In the genomic region with DNA sequence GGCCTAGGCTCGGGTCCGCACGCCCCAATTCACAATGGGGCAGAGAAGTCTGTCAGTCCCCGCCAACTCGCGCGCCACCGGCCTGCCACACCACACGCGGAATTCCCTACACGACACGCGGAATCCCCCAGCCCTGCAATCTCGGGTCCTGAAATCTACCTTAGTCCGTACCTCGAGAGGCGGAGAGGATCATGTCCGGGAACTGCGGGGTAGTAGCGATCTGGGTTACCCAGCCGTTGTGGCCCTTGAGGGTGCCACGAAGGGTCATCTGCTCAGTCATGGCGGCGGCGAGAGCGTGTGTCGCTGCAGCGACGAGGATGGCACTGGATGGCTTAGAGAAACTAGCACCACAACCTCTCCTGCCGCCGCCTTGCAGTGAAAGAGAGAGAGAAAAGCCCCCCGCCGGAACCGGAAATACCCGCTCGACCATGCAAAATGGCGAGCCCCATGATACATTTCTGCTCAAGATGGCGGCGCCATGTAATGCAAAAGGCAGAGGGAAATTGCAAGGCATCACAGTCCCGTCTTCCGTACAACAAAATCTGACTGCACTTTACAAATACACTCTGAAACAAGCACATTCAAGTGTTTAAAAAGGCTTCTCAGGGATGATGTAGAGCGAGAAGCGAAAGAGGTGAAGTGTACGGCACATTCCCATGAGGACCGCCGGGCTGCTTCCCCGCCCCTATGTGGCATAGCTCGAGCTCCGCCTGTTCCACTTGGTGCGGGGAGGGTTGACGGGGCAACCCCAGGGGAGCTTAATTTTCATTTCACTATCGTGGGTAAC, we compare ENCODE assay signal across 8 cellular contexts. TPM values are rescaled to one million over a fixed set of nuclear protein-coding genes. Genes with fewer than 3 reads are reported as not detected.
DNase-seq lines count a peak whose midpoint lies in the region; ATAC-seq and TF ChIP-seq lines count a peak whose summit lies in the region.

Gene RACK1, minus strand, starts transcription at position 386 of the 787 bp plus-strand sequence. Its CDS starts 106 bp downstream, at position 280.

- POLR2A ChIA-PET in WTC11 (lab: Charles Lee) = interaction anchor here (0.6 to 3.3 kb wide), 3 partner anchors 18 to 36 kb away, joined by 3 to 24 read pairs (median 4); partner anchors contain the start of gene TRIM52

- peak; percentile 68 for TF ChIP-seq POLR2A in right lobe of liver (IDR thresholded peaks at IDR 0.05)

- TF ChIP-seq CTCF in 22Rv1 (IDR thresholded peaks at IDR 0.05) (no peak), WTC11 (IDR thresholded peaks at IDR 0.05) (no peak), colonic mucosa (IDR thresholded peaks at IDR 0.05) (no peak), right lobe of liver (IDR thresholded peaks at IDR 0.05) (no peak)

- no peaks in the 10 kb centered on the region for H3K9me3 ChIP-seq in colonic mucosa
- H3K9me3 ChIP-seq in right lobe of liver = no peaks in the 10 kb centered on the region

- WGBS in right lobe of liver (ENCODE audit: insufficient coverage, low coverage, low lambda C conversion rate, missing lambda C conversion rate) = 0% methylated on average over 40 of the region's 52 CpGs

- CTCF ChIA-PET in WTC11 (lab: Charles Lee) = interaction anchor here (1.1 kb wide), 1 partner anchor 59 kb away, joined by 5 read pairs; no protein-coding TSS in a partner anchor

- H3K4me1 ChIP-seq in colonic mucosa (peaks cover 9% of the 10 kb centered on the region), right lobe of liver (peaks cover 0 to 39% (median 13%) of the 10 kb centered on the region in 4 donors)

- H3K27ac ChIP-seq in 22Rv1 (peak within 1 kb of the TSS; percentile 97), colonic mucosa (peak within 1 kb of the TSS; percentile 93), right lobe of liver (peak within 1 kb of the TSS; percentile 73 to 93 (median 87))

- peaks cover 17% of the 10 kb centered on the region for H3K36me3 ChIP-seq in colonic mucosa
- peaks cover 12 to 35% (median 26%) of the 10 kb centered on the region in 4 donors for H3K36me3 ChIP-seq in right lobe of liver

- peak within 1 kb of the TSS; percentile 63 for H3K4me3 ChIP-seq in colonic mucosa
- H3K4me3 ChIP-seq in right lobe of liver = peak within 1 kb of the TSS; percentile 82 to 94 (median 91)

- H3K27me3 Mint-ChIP-seq in WTC11 (ENCODE audit: low read depth) = no peaks in the 10 kb centered on the region; the same call in 1 of the 2 replicates

- H3K27ac Mint-ChIP-seq in WTC11 = peak within 1 kb of the TSS; percentile 100

- peak within 1 kb of the TSS; percentile 95 to 100 for H3K9ac ChIP-seq in colonic mucosa (ENCODE audit: low read depth in 2 of 2, low read length in 2 of 2)

- H3K27me3 ChIP-seq in colonic mucosa (no peaks in the 10 kb centered on the region), right lobe of liver (no peaks in the 10 kb centered on the region)

- DNase-seq in WTC11 (ENCODE audit: low spot score) (peak; percentile 86), colonic mucosa (peak; percentile 90), right lobe of liver (peak; percentile 86 to 90 (median 88)), NCI-H1105 treated with DMSO at 0.1 percent for 48 hours (lab: John Stamatoyannopoulos, UW) (no peak)
- peak; percentile 81 to 84 for DNase-seq in stimulated activated CD4-positive, alpha-beta T cell treated with anti-CD3 and anti-CD28 coated beads, Interleukin-4, amount 100 ng/mL, for 48 hours (ENCODE audit: low read depth in 2 of 2)

- H3K4me3 Mint-ChIP-seq in WTC11 = peak within 1 kb of the TSS; percentile 99

- H3K36me3 Mint-ChIP-seq in WTC11 = peaks cover 54% of the 10 kb centered on the region

- H3K9me3 Mint-ChIP-seq in WTC11 = no peaks in the 10 kb centered on the region

- intact Hi-C loops in colonic mucosa (cut with DNase I) = no loop called here
- intact Hi-C loops in right lobe of liver (cut with DNase I) = no loop called here

- peaks cover 46% of the 10 kb centered on the region for H3K4me1 Mint-ChIP-seq in WTC11

- ATAC-seq in GM19035 (IDR thresholded peaks at IDR 0.05; ENCODE audit: unreplicated experiment) = peak; percentile 61
- peak; percentile 64 for ATAC-seq in HG03354 (IDR thresholded peaks at IDR 0.05; ENCODE audit: poor library complexity, severe bottlenecking, unreplicated experiment)
- peak; percentile 41 for ATAC-seq in WTC11
- ATAC-seq in right lobe of liver = peak; percentile 66 to 83 (median 75)

TF ChIP-seq in WTC11, 78 proteins besides CTCF, POLR2A, EP300 and RAD21 (continues in another document):
- TF ChIP-seq ZNF121 (CRISPR knock-in tag; IDR thresholded peaks at IDR 0.05) (no peak), CDX4 (CRISPR knock-in tag; IDR thresholded peaks at IDR 0.05; ENCODE audit: borderline replicate concordance) (no peak), CREM (CRISPR knock-in tag; IDR thresholded peaks at IDR 0.05) (peak; percentile 77), ZNF232 (CRISPR knock-in tag; IDR thresholded peaks at IDR 0.05) (no peak), SP1 (CRISPR knock-in tag; conservative IDR thresholded peaks at IDR 0.05) (peak; percentile 70), TEAD1 (CRISPR knock-in tag; IDR thresholded peaks at IDR 0.05) (peak; percentile 78; the same call in 1 of the 2 replicates), ZNF263 (CRISPR knock-in tag; IDR thresholded peaks at IDR 0.05; ENCODE audit: low read depth) (no peak), TCF7 (CRISPR knock-in tag; IDR thresholded peaks at IDR 0.05; ENCODE audit: low read depth) (no peak), JUN (CRISPR knock-in tag; IDR thresholded peaks at IDR 0.05) (peak; percentile 60; the same call in 1 of the 2 replicates), ZNF396 (CRISPR knock-in tag; IDR thresholded peaks at IDR 0.05; ENCODE audit: borderline replicate concordance) (no peak), NFE2L1 (CRISPR knock-in tag; IDR thresholded peaks at IDR 0.05) (0 out of 2 replicates have a peak, but pooled peaks have one; percentile 10)
- TF ChIP-seq, protein P1, sequence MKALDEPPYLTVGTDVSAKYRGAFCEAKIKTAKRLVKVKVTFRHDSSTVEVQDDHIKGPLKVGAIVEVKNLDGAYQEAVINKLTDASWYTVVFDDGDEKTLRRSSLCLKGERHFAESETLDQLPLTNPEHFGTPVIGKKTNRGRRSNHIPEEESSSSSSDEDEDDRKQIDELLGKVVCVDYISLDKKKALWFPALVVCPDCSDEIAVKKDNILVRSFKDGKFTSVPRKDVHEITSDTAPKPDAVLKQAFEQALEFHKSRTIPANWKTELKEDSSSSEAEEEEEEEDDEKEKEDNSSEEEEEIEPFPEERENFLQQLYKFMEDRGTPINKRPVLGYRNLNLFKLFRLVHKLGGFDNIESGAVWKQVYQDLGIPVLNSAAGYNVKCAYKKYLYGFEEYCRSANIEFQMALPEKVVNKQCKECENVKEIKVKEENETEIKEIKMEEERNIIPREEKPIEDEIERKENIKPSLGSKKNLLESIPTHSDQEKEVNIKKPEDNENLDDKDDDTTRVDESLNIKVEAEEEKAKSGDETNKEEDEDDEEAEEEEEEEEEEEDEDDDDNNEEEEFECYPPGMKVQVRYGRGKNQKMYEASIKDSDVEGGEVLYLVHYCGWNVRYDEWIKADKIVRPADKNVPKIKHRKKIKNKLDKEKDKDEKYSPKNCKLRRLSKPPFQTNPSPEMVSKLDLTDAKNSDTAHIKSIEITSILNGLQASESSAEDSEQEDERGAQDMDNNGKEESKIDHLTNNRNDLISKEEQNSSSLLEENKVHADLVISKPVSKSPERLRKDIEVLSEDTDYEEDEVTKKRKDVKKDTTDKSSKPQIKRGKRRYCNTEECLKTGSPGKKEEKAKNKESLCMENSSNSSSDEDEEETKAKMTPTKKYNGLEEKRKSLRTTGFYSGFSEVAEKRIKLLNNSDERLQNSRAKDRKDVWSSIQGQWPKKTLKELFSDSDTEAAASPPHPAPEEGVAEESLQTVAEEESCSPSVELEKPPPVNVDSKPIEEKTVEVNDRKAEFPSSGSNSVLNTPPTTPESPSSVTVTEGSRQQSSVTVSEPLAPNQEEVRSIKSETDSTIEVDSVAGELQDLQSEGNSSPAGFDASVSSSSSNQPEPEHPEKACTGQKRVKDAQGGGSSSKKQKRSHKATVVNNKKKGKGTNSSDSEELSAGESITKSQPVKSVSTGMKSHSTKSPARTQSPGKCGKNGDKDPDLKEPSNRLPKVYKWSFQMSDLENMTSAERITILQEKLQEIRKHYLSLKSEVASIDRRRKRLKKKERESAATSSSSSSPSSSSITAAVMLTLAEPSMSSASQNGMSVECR (CRISPR knock-in tag; IDR thresholded peaks at IDR 0.05; ENCODE audit: borderline replicate concordance) = peak; percentile 61; the same call in 1 of the 2 replicates
- TF ChIP-seq, protein P2, sequence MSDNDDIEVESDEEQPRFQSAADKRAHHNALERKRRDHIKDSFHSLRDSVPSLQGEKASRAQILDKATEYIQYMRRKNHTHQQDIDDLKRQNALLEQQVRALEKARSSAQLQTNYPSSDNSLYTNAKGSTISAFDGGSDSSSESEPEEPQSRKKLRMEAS (CRISPR knock-in tag; IDR thresholded peaks at IDR 0.05) = peak; percentile 92
- TF ChIP-seq, protein P3, sequence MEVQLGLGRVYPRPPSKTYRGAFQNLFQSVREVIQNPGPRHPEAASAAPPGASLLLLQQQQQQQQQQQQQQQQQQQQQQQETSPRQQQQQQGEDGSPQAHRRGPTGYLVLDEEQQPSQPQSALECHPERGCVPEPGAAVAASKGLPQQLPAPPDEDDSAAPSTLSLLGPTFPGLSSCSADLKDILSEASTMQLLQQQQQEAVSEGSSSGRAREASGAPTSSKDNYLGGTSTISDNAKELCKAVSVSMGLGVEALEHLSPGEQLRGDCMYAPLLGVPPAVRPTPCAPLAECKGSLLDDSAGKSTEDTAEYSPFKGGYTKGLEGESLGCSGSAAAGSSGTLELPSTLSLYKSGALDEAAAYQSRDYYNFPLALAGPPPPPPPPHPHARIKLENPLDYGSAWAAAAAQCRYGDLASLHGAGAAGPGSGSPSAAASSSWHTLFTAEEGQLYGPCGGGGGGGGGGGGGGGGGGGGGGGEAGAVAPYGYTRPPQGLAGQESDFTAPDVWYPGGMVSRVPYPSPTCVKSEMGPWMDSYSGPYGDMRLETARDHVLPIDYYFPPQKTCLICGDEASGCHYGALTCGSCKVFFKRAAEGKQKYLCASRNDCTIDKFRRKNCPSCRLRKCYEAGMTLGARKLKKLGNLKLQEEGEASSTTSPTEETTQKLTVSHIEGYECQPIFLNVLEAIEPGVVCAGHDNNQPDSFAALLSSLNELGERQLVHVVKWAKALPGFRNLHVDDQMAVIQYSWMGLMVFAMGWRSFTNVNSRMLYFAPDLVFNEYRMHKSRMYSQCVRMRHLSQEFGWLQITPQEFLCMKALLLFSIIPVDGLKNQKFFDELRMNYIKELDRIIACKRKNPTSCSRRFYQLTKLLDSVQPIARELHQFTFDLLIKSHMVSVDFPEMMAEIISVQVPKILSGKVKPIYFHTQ (CRISPR knock-in tag; IDR thresholded peaks at IDR 0.05) = 0 out of 2 replicates have a peak, but pooled peaks have one; percentile 32

RNA-seq across cellular contexts. Expression of gene RACK1, which starts in this region (rescaled TPM):
- total RNA-seq in WTC11 (2021) (2,360 to 2,535 TPM (median 2,479 TPM) in 3 replicates), colonic mucosa (1,000 to 10,000 TPM; 1,252 to 1,403 TPM), right lobe of liver (1,000 to 10,000 TPM in 2 of 6 experiments, 100 to 1,000 TPM in 4; 470 to 1,156 (median 552) TPM)
